29 cellular contexts compared by ENCODE assay signal in genomic region chr3:133014325-133014724, GRCh38. TPM values are rescaled to one million over a fixed set of nuclear protein-coding genes. Genes with fewer than 3 reads are reported as not detected.
DNase-seq lines count a peak whose midpoint lies in the region; ATAC-seq and TF ChIP-seq lines count a peak whose summit lies in the region.
"Had no signal": no experiment of that assay in that cellular context is flagged by ENCODE, and none has a peak within 500 bp of the region (broad histone marks: within the 10 kb centered on the region; RNA-seq: fewer than 3 reads in every experiment).

No MANE protein-coding gene starts in this region.

- H3K9me3 Mint-ChIP-seq in H9 = peaks cover 31 to 38% of the 10 kb centered on the region in 2 experiments

- no peaks in the 10 kb centered on the region for H3K4me1 Mint-ChIP-seq in H9
- H3K4me1 Mint-ChIP-seq: B cell had no signal

- CTCF ChIA-PET in HEK293 (lab: Yijun Ruan, JAX) = no interaction called here

- POLR2A ChIA-PET in HEK293 (lab: Yijun Ruan, JAX) = no interaction called here

- no peak overlapping the region for H4K8ac ChIP-seq in H9 (replicated peaks; ENCODE audit: insufficient read length, low read depth, low read length)

- H2BK120ac ChIP-seq in H9 (ENCODE audit: low read depth, low read length, poor library complexity, severe bottlenecking) = no peak overlapping the region

- H3K27me3 Mint-ChIP-seq in H9 (ENCODE audit: low read depth) = peaks cover 2% of the 10 kb centered on the region; the same call in 1 of the 2 replicates

- H3K27ac Mint-ChIP-seq in H9 = no peak overlapping the region
- H3K27ac Mint-ChIP-seq: B cell; CD8-positive, alpha-beta T cell had no signal

- DNase-seq in H9 (no peak), OCI-M1 (lab: John Stamatoyannopoulos, UW) (peak; percentile 81), left lung (no peak), AG08395 (ENCODE audit: low spot score) (no peak), islet precursor cell (no peak)
- DNase-seq in stimulated activated CD4-positive, alpha-beta T cell treated with anti-CD3 and anti-CD28 coated beads, Interleukin-4, amount 100 ng/mL, for 24 hours = no peak
- DNase-seq: Caco-2; CD8-positive, alpha-beta T cell; DMS79; EL; GDM1; GOT3; KG1; MM.1S; NCI-H1105 treated with DMSO at 0.1 percent for 48 hours; NCI-H146; NCI-H1930; NCI-H2107; NCI-H446 treated with DMSO at 0.1 percent for 48 hours; NCI-H526 treated with DMSO at 0.1 percent for 48 hours; SHP77 had no signal

- no peaks in the 10 kb centered on the region for H3K79me2 ChIP-seq in H9 (ENCODE audit: insufficient read depth, low read length)

- no peak overlapping the region for H3K23ac ChIP-seq in H9 (ENCODE audit: insufficient read length, low read depth, low read length)

- no peak overlapping the region for H3K9ac ChIP-seq in H9 (ENCODE audit: extremely low read depth, insufficient read length, low read length)

- no peak overlapping the region for H4K5ac ChIP-seq in H9 (ENCODE audit: insufficient read length, low read depth, low read length)

- no peak overlapping the region for H3K4ac ChIP-seq in H9 (ENCODE audit: low read depth, low read length)

- no peak overlapping the region for H3K14ac ChIP-seq in H9 (ENCODE audit: insufficient read depth, low read length)

- H3K4me3 Mint-ChIP-seq in H9 = no peak overlapping the region
- H3K4me3 Mint-ChIP-seq: B cell; CD8-positive, alpha-beta T cell had no signal

- H2BK20ac ChIP-seq in H9 (ENCODE audit: low read depth, low read length, poor library complexity, severe bottlenecking) = no peak overlapping the region

- H3K18ac ChIP-seq in H9 (ENCODE audit: insufficient read length, low read depth, low read length) = no peak overlapping the region

- no peak overlapping the region for H4K91ac ChIP-seq in H9 (ENCODE audit: insufficient read length, low read depth, low read length)

- H2BK12ac ChIP-seq in H9 (ENCODE audit: insufficient read length, low read depth, low read length) = no peak overlapping the region

- H3K27me3 ChIP-seq in H9 (ENCODE audit: insufficient read depth, low read length) (no peaks in the 10 kb centered on the region), left lung (no peaks in the 10 kb centered on the region)

- H3K56ac ChIP-seq in H9 (ENCODE audit: insufficient read length, low read depth, low read length) = no peak overlapping the region

- no peak overlapping the region for H3K27ac ChIP-seq in H9 (ENCODE audit: insufficient read length, low read depth, low read length)
- no peak overlapping the region for H3K27ac ChIP-seq in HEK293 (ENCODE audit: extremely low read depth, low read depth, low read length)
- H3K27ac ChIP-seq in left lung = no peak overlapping the region
- H3K27ac ChIP-seq: C4-2B, RWPE1 had no signal

- peaks cover 16 to 30% (median 26%) of the 10 kb centered on the region in 3 experiments for H3K36me3 Mint-ChIP-seq in H9 (ENCODE audit: insufficient read depth in 1 of 3, low read depth in 3 of 3)
- H3K36me3 Mint-ChIP-seq: CD8-positive, alpha-beta T cell had no signal

- H3K4me3 ChIP-seq in HEK293 (ENCODE audit: low read depth, low read length) = no peak overlapping the region
- H3K4me3 ChIP-seq in left lung = no peak overlapping the region
- H3K4me3 ChIP-seq: GM12878 had no signal

- H3K9me3 ChIP-seq in H9 (ENCODE audit: control insufficient read depth, low read depth, low read length) (no peaks in the 10 kb centered on the region), HEK293 (ENCODE audit: control insufficient read depth, insufficient read depth, low read depth, low read length) (no peaks in the 10 kb centered on the region), left lung (peaks cover 0 to 21% of the 10 kb centered on the region in 2 donors)
- H3K9me3 ChIP-seq: Caco-2 had no signal

- no peak for TF ChIP-seq CTCF in H9 (conservative IDR thresholded peaks at IDR 0.05)
- TF ChIP-seq CTCF in HEK293 (tag by site-specific recombination; IDR thresholded peaks at IDR 0.05) = no peak
- no peak for TF ChIP-seq CTCF in left lung (IDR thresholded peaks at IDR 0.05)

- H3K4me1 ChIP-seq in H9 (ENCODE audit: insufficient read depth, low read length) (no peaks in the 10 kb centered on the region), HEK293 (ENCODE audit: control insufficient read depth, insufficient read depth, low read length) (0 out of 2 replicates have a peak, but pooled peaks cover 2% of the 10 kb centered on the region), left lung (no peaks in the 10 kb centered on the region)
- H3K4me1 ChIP-seq: Caco-2 had no signal

- no peak overlapping the region for H2BK15ac ChIP-seq in H9 (ENCODE audit: low read depth, low read length)

- H2BK5ac ChIP-seq in H9 (ENCODE audit: insufficient read length, low read length) = no peak overlapping the region

- H3K23me2 ChIP-seq in H9 (ENCODE audit: insufficient read length, low read depth, low read length, poor library complexity, severe bottlenecking) = no peaks in the 10 kb centered on the region

- H3K36me3 ChIP-seq in HEK293 (ENCODE audit: control insufficient read depth in 2 of 2, insufficient read depth in 1 of 2, low read length in 2 of 2) (no peaks in the 10 kb centered on the region), left lung (no peaks in the 10 kb centered on the region)

- peak; percentile 23 for ATAC-seq in left lung
- ATAC-seq: CD8-positive, alpha-beta T cell; GM12878; Panc1 had no signal

- H2AFZ ChIP-seq in H9 (ENCODE audit: low read length) = peak overlapping the region; percentile 62

- H2AK5ac ChIP-seq in H9 (ENCODE audit: insufficient read length, low read length) = no peak overlapping the region

- H3K79me1 ChIP-seq in H9 (ENCODE audit: insufficient read depth, low read depth, low read length, poor library complexity, severe bottlenecking) = no peaks in the 10 kb centered on the region

- H3T11ph ChIP-seq in H9 (ENCODE audit: low read length) = no peak overlapping the region

- intact Hi-C loops in left lung (cut with DNase I) = no loop called here

- no CpG with 5 or more reads among the region's 3 CpGs for WGBS in H9 (ENCODE audit: extremely low coverage, insufficient read length, low lambda C conversion rate)

- H3K4me2 ChIP-seq in H9 (ENCODE audit: insufficient read depth, insufficient read length, low read length) = no peak overlapping the region

- H4K20me1 ChIP-seq in H9 (ENCODE audit: control insufficient read depth, insufficient read depth, insufficient read length) = no peaks in the 10 kb centered on the region

TF ChIP-seq in HEK293, 187 proteins besides CTCF, POLR2A, EP300 and RAD21:
- no peak for TF ChIP-seq ZNF707 (tag by site-specific recombination; IDR thresholded peaks at IDR 0.05)
- TF ChIP-seq PRDM10 (tag by site-specific recombination; IDR thresholded peaks at IDR 0.05) = peak; percentile 38; the same call in 1 of the 2 replicates
TF ChIP-seq in HEK293: peak in this region for 1.

RNA-seq across cellular contexts. Expression of gene TMEM108, which starts 23.9 kb away (rescaled TPM):
- total RNA-seq in H9 (2021) (3.5 and 5.0 TPM in 2 replicates), left lung (10 to 100 TPM; 18.5 to 19.3 TPM)
- total RNA-seq: B cell; Caco-2; CD8-positive, alpha-beta T cell; HT-29; T-helper 1 cell treated with Interleukin-12 subunit alpha and Interleukin-12 subunit beta and Interleukin-4 antibody, amounts not matched to agents 30 ng/mL and 1 ng/mL, for 36 hours had no signal
